In genomic region chr6:52317841-52318581, GRCh38 we compare ENCODE assay signal across 8 cellular contexts. TPM values are rescaled to one million over a fixed set of nuclear protein-coding genes. Genes with fewer than 3 reads are reported as not detected.
DNase-seq lines count a peak whose midpoint lies in the region; ATAC-seq, FAIRE-seq and TF ChIP-seq lines count a peak whose summit lies in the region.

No MANE protein-coding gene starts in this region.

- in situ Hi-C loops in K562 (cut with MboI) = no loop called here

- H3K4me2 ChIP-seq in K562 (ENCODE audit: insufficient read depth, low read length) (no peak overlapping the region), H9 (ENCODE audit: insufficient read depth, insufficient read length, low read length) (no peak overlapping the region)

- no peak for TF ChIP-seq POLR2A in K562 (conservative IDR thresholded peaks at IDR 0.05)

- H3K4ac ChIP-seq in H9 (ENCODE audit: low read depth, low read length) = no peak overlapping the region

- H4K5ac ChIP-seq in H9 (ENCODE audit: insufficient read length, low read depth, low read length) = no peak overlapping the region

- TF ChIP-seq RAD21 in K562 (CRISPR knock-in tag; conservative IDR thresholded peaks at IDR 0.05 in 1 of 2, IDR thresholded peaks at IDR 0.05 in 1 of 2) = no peak

- H3K18ac ChIP-seq in H9 (ENCODE audit: insufficient read length, low read depth, low read length) = no peak overlapping the region

- no peak overlapping the region for H3K27ac Mint-ChIP-seq in H9

- no peak overlapping the region for H4K91ac ChIP-seq in H9 (ENCODE audit: insufficient read length, low read depth, low read length)

- intact Hi-C loops in K562 (cut with micrococcal nuclease) = loop anchor here (5.0 kb wide), 1 partner anchor 44 kb away; the partner anchor contains the start of gene PAQR8

- no peaks in the 10 kb centered on the region for H3K36me3 ChIP-seq in K562 (ENCODE audit: control insufficient read depth, insufficient read depth, low read length)

- CTCF ChIA-PET in K562 (lab: Yijun Ruan, JAX; ENCODE audit: low intra/inter-chr PET ratio) = no interaction called here

- no peak overlapping the region for H3K4me3 ChIP-seq in K562

- peak overlapping the region; percentile 57 for H2AFZ ChIP-seq in K562 (ENCODE audit: low read depth, low read length)
- H2AFZ ChIP-seq in H9 (ENCODE audit: low read length) = no peak overlapping the region

- TF ChIP-seq EP300 in K562 (IDR thresholded peaks at IDR 0.05; ENCODE audit: low read length) = no peak

- H3K9me3 ChIP-seq in K562 (replicated peaks; ENCODE audit: control insufficient read depth, insufficient read depth, low read depth, low read length) = no peaks in the 10 kb centered on the region
- H3K9me3 ChIP-seq in H9 (ENCODE audit: control insufficient read depth, low read depth, low read length) = no peaks in the 10 kb centered on the region

- H3K23me2 ChIP-seq in H9 (ENCODE audit: insufficient read length, low read depth, low read length, poor library complexity, severe bottlenecking) = no peaks in the 10 kb centered on the region

- no peak overlapping the region for H3K56ac ChIP-seq in H9 (ENCODE audit: insufficient read length, low read depth, low read length)

- 16% methylated on average over 4 of the region's 4 CpGs for WGBS in K562 (ENCODE audit: insufficient coverage, low coverage, missing lambda C conversion rate)
- WGBS in H9 (ENCODE audit: extremely low coverage, insufficient read length, low lambda C conversion rate) = no CpG with 5 or more reads among the region's 4 CpGs

- H3K9ac ChIP-seq in K562 (ENCODE audit: insufficient read depth in 1 of 2, low read depth in 2 of 2, low read length in 2 of 2) (no peak overlapping the region), H9 (ENCODE audit: extremely low read depth, insufficient read length, low read length) (no peak overlapping the region)

- peak; percentile 99 for ATAC-seq in GM21423 (IDR thresholded peaks at IDR 0.05; ENCODE audit: unreplicated experiment)
- ATAC-seq in HG03565 (IDR thresholded peaks at IDR 0.05; ENCODE audit: unreplicated experiment) = peak; percentile 100
- peak; percentile 66 for ATAC-seq in K562

- no peak overlapping the region for H3K4me3 Mint-ChIP-seq in H9

- H2BK12ac ChIP-seq in H9 (ENCODE audit: insufficient read length, low read depth, low read length) = no peak overlapping the region

- no peak overlapping the region for H2BK15ac ChIP-seq in H9 (ENCODE audit: low read depth, low read length)

- H3K4me1 Mint-ChIP-seq in H9 = 0 out of 4 replicates have a peak, but pooled peaks cover 0 to 3% of the 10 kb centered on the region in 2 experiments

- no peak overlapping the region for H3K27ac ChIP-seq in K562 (ENCODE audit: extremely low read depth, low read depth, low read length)
- H3K27ac ChIP-seq in H9 (ENCODE audit: insufficient read length, low read depth, low read length) = no peak overlapping the region

- H3K36me3 Mint-ChIP-seq in H9 (ENCODE audit: insufficient read depth in 1 of 3, low read depth in 3 of 3) = no peaks in the 10 kb centered on the region

- peak; percentile 87 for FAIRE-seq in K562 (lab: Jason Lieb, UNC)

- H4K20me1 ChIP-seq in K562 (replicated peaks; ENCODE audit: control insufficient read depth, insufficient read depth, low read length) = no peaks in the 10 kb centered on the region
- no peaks in the 10 kb centered on the region for H4K20me1 ChIP-seq in H9 (ENCODE audit: control insufficient read depth, insufficient read depth, insufficient read length)

- no TSS peak for BruUV-seq in K562 (replicated peaks; lab: Mats Ljungman, UMichigan)

- peak; percentile 64 for DNase-seq in EH (ENCODE audit: low read depth)
- DNase-seq in K562 (ENCODE audit: extremely low read depth in 1 of 4, low spot score in 3 of 4) = no peak
- DNase-seq in H9 = no peak
- DNase-seq in anterior cingulate cortex (lab: John Stamatoyannopoulos, UW) = no peak
- no peak for DNase-seq in activated CD4-positive, alpha-beta T cell treated with anti-CD3 and anti-CD28 coated beads for 48 hours
- no peak for DNase-seq in OCI-M2 (lab: John Stamatoyannopoulos, UW; ENCODE audit: unreplicated experiment)

- H3K27me3 ChIP-seq in K562 (ENCODE audit: control insufficient read depth in 2 of 2, insufficient read depth in 2 of 2, low read length in 2 of 2) (no peaks in the 10 kb centered on the region), H9 (ENCODE audit: insufficient read depth, low read length) (no peaks in the 10 kb centered on the region)

- no peak overlapping the region for H2BK5ac ChIP-seq in H9 (ENCODE audit: insufficient read length, low read length)

- H4K8ac ChIP-seq in H9 (replicated peaks; ENCODE audit: insufficient read length, low read depth, low read length) = no peak overlapping the region

- H2AK5ac ChIP-seq in H9 (ENCODE audit: insufficient read length, low read length) = no peak overlapping the region

- H2BK20ac ChIP-seq in H9 (ENCODE audit: low read depth, low read length, poor library complexity, severe bottlenecking) = no peak overlapping the region

- no peak overlapping the region for H2BK120ac ChIP-seq in H9 (ENCODE audit: low read depth, low read length, poor library complexity, severe bottlenecking)

- H3T11ph ChIP-seq in H9 (ENCODE audit: low read length) = no peak overlapping the region

- no peaks in the 10 kb centered on the region; the same call in 1 of the 2 replicates for H3K27me3 Mint-ChIP-seq in H9 (ENCODE audit: low read depth)

- H3K14ac ChIP-seq in H9 (ENCODE audit: insufficient read depth, low read length) = no peak overlapping the region

- H3K79me2 ChIP-seq in K562 (ENCODE audit: control insufficient read depth, insufficient read depth, low read length) (no peaks in the 10 kb centered on the region), H9 (ENCODE audit: insufficient read depth, low read length) (no peaks in the 10 kb centered on the region)

- no peaks in the 10 kb centered on the region for H3K79me1 ChIP-seq in H9 (ENCODE audit: insufficient read depth, low read depth, low read length, poor library complexity, severe bottlenecking)

- H3K9me3 Mint-ChIP-seq in H9 = no peaks in the 10 kb centered on the region

- TF ChIP-seq CTCF in K562 (IDR thresholded peaks at IDR 0.05 in 2 of 3, conservative IDR thresholded peaks at IDR 0.05 in 1 of 3; ENCODE audit: insufficient read depth in 2 of 3, low read depth in 1 of 3, low read length in 3 of 3) = no peak
- no peak for TF ChIP-seq CTCF in H9 (conservative IDR thresholded peaks at IDR 0.05)

- no peak overlapping the region for H3K23ac ChIP-seq in H9 (ENCODE audit: insufficient read length, low read depth, low read length)

- peaks cover 3 to 20% of the 10 kb centered on the region in 2 experiments; a peak in 4 of 5 replicates for H3K4me1 ChIP-seq in K562 (replicated peaks in 1 of 2; ENCODE audit: control insufficient read depth in 2 of 2, insufficient read depth in 2 of 2, low read length in 2 of 2)
- H3K4me1 ChIP-seq in H9 (ENCODE audit: insufficient read depth, low read length) = no peaks in the 10 kb centered on the region

- no peaks in the 10 kb centered on the region for H3K9me1 ChIP-seq in K562 (ENCODE audit: control insufficient read depth, insufficient read depth, low read length)

- POLR2A ChIA-PET in K562 (lab: Yijun Ruan, JAX) = no interaction called here

TF ChIP-seq in K562, 482 proteins besides CTCF, POLR2A, EP300 and RAD21 (continues in another document):
- peak; percentile 42; the same call in 1 of the 2 replicates for TF ChIP-seq SPI1 (IDR thresholded peaks at IDR 0.05; ENCODE audit: borderline replicate concordance, low read depth, low read length)
- TF ChIP-seq ESRRA (IDR thresholded peaks at IDR 0.05; ENCODE audit: borderline replicate concordance, low read depth) = peak; percentile 88

RNA-seq across cellular contexts. Expression of gene MCM3, which starts 33.5 kb away (rescaled TPM):
- 257 and 369 TPM in 2 replicates for total RNA-seq in K562 (2011; cell fraction: chromatin; rRNA removed; ENCODE audit: low replicate concordance)
- total RNA-seq in K562 (2011; cell fraction: nucleolus; rRNA removed) = 237 and 246 TPM in 2 replicates
- total RNA-seq in K562 (2011; cell fraction: nucleoplasm; rRNA removed) = 205 and 228 TPM in 2 replicates
- total RNA-seq in K562 (2014; rRNA removed) (245 and 270 TPM in 2 replicates), K562 (2014; rRNA removed; fragmentation: Illumina TruSeq; extraction: Trizol) (211 and 223 TPM in 2 replicates), K562 (2015; rRNA removed; fragmentation: Illumina TruSeq; extraction: Trizol) (250 and 258 TPM in 2 replicates), K562 (2021) (187 and 202 TPM in 2 replicates), H9 (2021) (252 and 255 TPM in 2 replicates)
- polyA plus RNA-seq in K562 (2011; rRNA removed) (262 and 272 TPM in 2 replicates), K562 (2014; fragmentation: Illumina TruSeq; extraction: Trizol) (222 and 263 TPM in 2 replicates), K562 (2014; fragmentation: Nextera tagmentation; extraction: Ambion mirVana) (100 to 1,000 TPM in 1 of 2 experiments, 10 to 100 TPM in 1; 76.1 to 141 TPM), K562 (2014; rRNA removed) (238 and 264 TPM in 2 replicates)
- polyA plus RNA-seq in K562 (2011; cell fraction: cytosol; rRNA removed) = 181 and 231 TPM in 2 replicates
- polyA plus RNA-seq in K562 (2011; cell fraction: nucleus; rRNA removed) = 455 and 511 TPM in 2 replicates
- polyA plus RNA-seq in K562 (2012) = 160 and 166 TPM in 2 replicates
- polyA minus RNA-seq in K562 (2011; rRNA and poly(A)+ RNA removed) = 320 and 341 TPM in 2 replicates
- 122 and 130 TPM in 2 replicates for polyA minus RNA-seq in K562 (2011; cell fraction: cytosol; rRNA and poly(A)+ RNA removed)
- polyA minus RNA-seq in K562 (2011; cell fraction: nucleus; rRNA and poly(A)+ RNA removed) = 198 and 295 TPM in 2 replicates

RNA-seq across cellular contexts. Expression of gene PAQR8, which starts 43.9 kb away (rescaled TPM):
- 9.3 and 9.5 TPM in 2 replicates for total RNA-seq in K562 (2011; cell fraction: chromatin; rRNA removed; ENCODE audit: low replicate concordance)
- 12.0 and 12.5 TPM in 2 replicates for total RNA-seq in K562 (2011; cell fraction: nucleolus; rRNA removed)
- total RNA-seq in K562 (2011; cell fraction: nucleoplasm; rRNA removed) = 13.9 and 16.5 TPM in 2 replicates
- total RNA-seq in K562 (2014; rRNA removed) = 3.0 and 3.7 TPM in 2 replicates
- 4.3 and 4.7 TPM in 2 replicates for total RNA-seq in K562 (2014; rRNA removed; fragmentation: Illumina TruSeq; extraction: Trizol)
- 2.9 and 3.2 TPM in 2 replicates for total RNA-seq in K562 (2015; rRNA removed; fragmentation: Illumina TruSeq; extraction: Trizol)
- 5.4 and 7.1 TPM in 2 replicates for total RNA-seq in K562 (2021)
- polyA plus RNA-seq in K562 (2011; rRNA removed) = 10.2 and 15.4 TPM in 2 replicates
- polyA plus RNA-seq in K562 (2011; cell fraction: cytosol; rRNA removed) = 12.7 and 14.5 TPM in 2 replicates
- polyA plus RNA-seq in K562 (2011; cell fraction: nucleus; rRNA removed) = 5.0 and 7.7 TPM in 2 replicates
- 4.1 and 5.7 TPM in 2 replicates for polyA plus RNA-seq in K562 (2012)
- polyA plus RNA-seq in K562 (2014; fragmentation: Illumina TruSeq; extraction: Trizol) = 4.3 and 5.1 TPM in 2 replicates
- polyA plus RNA-seq in K562 (2014; fragmentation: Nextera tagmentation; extraction: Ambion mirVana) = 1 to 10 TPM; 1.4 TPM
- 3.5 and 3.8 TPM in 2 replicates for polyA plus RNA-seq in K562 (2014; rRNA removed)
- polyA minus RNA-seq in K562 (2011; rRNA and poly(A)+ RNA removed) = 13.6 and 19.4 TPM in 2 replicates
- 7.9 and 11.4 TPM in 2 replicates for polyA minus RNA-seq in K562 (2011; cell fraction: cytosol; rRNA and poly(A)+ RNA removed)
- polyA minus RNA-seq in K562 (2011; cell fraction: nucleus; rRNA and poly(A)+ RNA removed) = 4.6 and 9.8 TPM in 2 replicates
- total RNA-seq in H9 (2021) = 3.0 and 3.4 TPM in 2 replicates
